Comparison of ENCODE assay signal across 12 cellular contexts in the genomic region with DNA sequence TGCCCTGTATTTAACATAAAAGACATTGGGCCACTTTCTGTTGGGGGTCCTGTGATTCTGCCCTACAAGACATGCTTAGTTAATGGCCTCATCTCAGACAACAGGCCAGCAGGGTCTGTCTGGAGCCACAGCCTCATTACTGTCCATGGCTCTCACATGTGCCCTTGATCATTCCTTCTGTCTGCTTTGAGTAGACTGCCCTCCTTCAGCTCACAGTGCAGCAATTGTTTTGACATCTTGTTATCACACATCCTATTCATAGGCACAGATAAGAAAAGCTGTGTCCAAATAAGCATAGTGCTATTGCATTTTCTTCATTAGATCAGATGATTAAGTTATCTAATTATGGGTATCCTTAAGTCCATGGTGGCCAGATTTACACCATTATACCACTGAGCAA.
DNase-seq lines count a peak whose midpoint lies in the region.
"Had no signal": no experiment of that assay in that cellular context is flagged by ENCODE, and none has a peak within 500 bp of the region (broad histone marks: within the 10 kb centered on the region; RNA-seq: fewer than 3 reads in every experiment).

No MANE protein-coding gene starts in this region.

- DNase-seq in COLO829 (ENCODE audit: low spot score) (peak; percentile 73), amniotic epithelial cell (ENCODE audit: low read depth) (peak; percentile 62), iris pigment epithelial cell (ENCODE audit: low read depth) (peak; percentile 26), retina (peak; percentile 62), NCI-H748 treated with DMSO at 0.1 percent for 48 hours (lab: John Stamatoyannopoulos, UW) (no peak), superior temporal gyrus (ENCODE audit: extremely low spot score) (no peak)
- no peak for DNase-seq in activated CD4-positive, CD25-positive, alpha-beta regulatory T cell treated with anti-CD3 and anti-CD28 coated beads, Interleukin-2, amount 50 U/mL, for 72 hours
- DNase-seq: C1 segment of cervical spinal cord, GF-D8, NCI-H1048, NCI-H1436 treated with DMSO at 0.1 percent for 48 hours, NCI-H510A treated with DMSO at 0.1 percent for 48 hours had no signal

Comparison
In these comparisons a context has a peak if more than half of its experiments do, and no peak if none do; other contexts are left out.
1. DNase-seq: peak in COLO829 (single experiment), amniotic epithelial cell (single experiment), iris pigment epithelial cell (single experiment) and retina (single experiment); none in NCI-H748 treated with DMSO at 0.1 percent for 48 hours (single experiment), activated CD4-positive, CD25-positive, alpha-beta regulatory T cell treated with anti-CD3 and anti-CD28 coated beads, Interleukin-2, amount 50 U/mL, for 72 hours (single experiment) and superior temporal gyrus (single experiment).